Comparison of ENCODE assay signal across 29 cellular contexts in the genomic region with DNA sequence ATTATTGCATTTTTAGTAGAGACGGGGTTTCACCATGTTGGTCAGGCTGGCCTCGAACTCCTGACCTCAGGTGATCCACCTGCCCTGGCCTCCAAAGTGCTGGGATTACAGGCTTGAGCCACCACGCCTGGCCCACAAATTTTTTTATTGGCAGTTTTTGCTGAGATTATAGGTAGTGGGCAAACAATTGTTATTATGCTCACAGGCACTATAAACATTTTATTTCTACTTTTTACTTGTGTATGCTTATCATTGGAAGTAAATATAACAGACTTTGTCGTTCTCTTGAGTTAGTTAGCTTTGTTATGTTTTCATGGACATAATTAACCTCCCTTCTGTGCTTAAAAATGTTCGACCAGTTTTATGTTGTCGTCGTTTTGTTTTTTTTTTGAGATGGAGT.
"Had no signal": no experiment of that assay in that cellular context is flagged by ENCODE, and none has a peak within 500 bp of the region (broad histone marks: within the 10 kb centered on the region; RNA-seq: fewer than 3 reads in every experiment).

No MANE protein-coding gene starts in this region.

- H3K9me3 Mint-ChIP-seq: activated CD4-positive, alpha-beta T cell treated with anti-CD3 and anti-CD28 coated beads, Interleukin-2, amount 10 ng/mL, durations not matched to agents 24 days and 14 days; activated CD8-positive, alpha-beta T cell treated with anti-CD3 and anti-CD28 coated beads for 36 hours; activated naive CD4-positive, alpha-beta T cell treated with anti-CD3 and anti-CD28 coated beads, Interleukin-2, amount 50 U/mL, for 72 hours; activated T-cell treated with anti-CD3 and anti-CD28 coated beads, Interleukin-2, amount 50 U/mL, for 72 hours; activated T-helper 17 cell treated with anti-CD3 and anti-CD28 coated beads, Interleukin-2, amount 50 U/mL, for 72 hours had no signal

- H3K4me3 ChIP-seq: adrenal gland, body of pancreas, breast epithelium, SJCRH30, SK-N-MC had no signal

- H3K4me3 Mint-ChIP-seq: activated CD4-positive, alpha-beta T cell treated with anti-CD3 and anti-CD28 coated beads, Interleukin-2, amount 10 ng/mL, durations not matched to agents 24 days and 14 days; activated CD8-positive, alpha-beta T cell treated with anti-CD3 and anti-CD28 coated beads for 36 hours; activated T-cell treated with anti-CD3 and anti-CD28 coated beads, Interleukin-2, amount 50 U/mL, for 72 hours; activated T-helper 17 cell treated with anti-CD3 and anti-CD28 coated beads, Interleukin-2, amount 50 U/mL, for 72 hours had no signal

- H3K27ac Mint-ChIP-seq: activated CD4-positive, alpha-beta T cell treated with anti-CD3 and anti-CD28 coated beads, Interleukin-2, amount 10 ng/mL, durations not matched to agents 24 days and 14 days; activated CD8-positive, alpha-beta T cell treated with anti-CD3 and anti-CD28 coated beads for 36 hours; activated naive CD4-positive, alpha-beta T cell treated with anti-CD3 and anti-CD28 coated beads, Interleukin-2, amount 50 U/mL, for 72 hours; activated T-cell treated with anti-CD3 and anti-CD28 coated beads, Interleukin-2, amount 50 U/mL, for 72 hours; activated T-helper 17 cell treated with anti-CD3 and anti-CD28 coated beads, Interleukin-2, amount 50 U/mL, for 72 hours had no signal

- H3K27me3 ChIP-seq: adrenal gland, body of pancreas, breast epithelium, SJCRH30 had no signal

- H3K9me3 ChIP-seq: adrenal gland, body of pancreas, breast epithelium, SJCRH30 had no signal

- H3K27me3 Mint-ChIP-seq: activated CD4-positive, alpha-beta T cell treated with anti-CD3 and anti-CD28 coated beads, Interleukin-2, amount 10 ng/mL, durations not matched to agents 24 days and 14 days; activated CD8-positive, alpha-beta T cell treated with anti-CD3 and anti-CD28 coated beads for 36 hours; activated T-helper 17 cell treated with anti-CD3 and anti-CD28 coated beads, Interleukin-2, amount 50 U/mL, for 72 hours had no signal

- DNase-seq: activated CD4-positive, alpha-beta T cell treated with anti-CD3 and anti-CD28 coated beads, Interleukin-2, amount 10 ng/mL, durations not matched to agents 24 days and 14 days; activated CD4-positive, alpha-beta T cell treated with anti-CD3 and anti-CD28 coated beads, Interleukin-2, amount 50 U/mL, for 4 hours; activated CD8-positive, alpha-beta T cell treated with anti-CD3 and anti-CD28 coated beads for 36 hours; activated effector memory CD4-positive, alpha-beta T cell treated with anti-CD3 and anti-CD28 coated beads, Interleukin-2, amount 50 U/mL, for 16 hours; activated naive CD4-positive, alpha-beta T cell; activated T-cell treated with anti-CD3 and anti-CD28 coated beads, Interleukin-2, amount 50 U/mL, for 1 hour; activated T-cell treated with anti-CD3 and anti-CD28 coated beads, Interleukin-2, amount 50 U/mL, for 72 hours; body of pancreas; KBM-7; MM.1S; NCI-H1092 treated with DMSO at 0.1 percent for 48 hours; NCI-H146; NCI-H187; NCI-H2029 treated with DMSO at 0.1 percent for 48 hours; NCI-H2107; NCI-H2171; NCI-H510A; NCI-H526; NCI-H748 treated with DMSO at 0.1 percent for 48 hours; NK-92 treated with Interleukin-12 subunit alpha and Interleukin-12 subunit beta, amount 100 ng/mL, for 24 hours; OCI-M1; SHP77; SJCRH30; T1000 had no signal

- H3K27ac ChIP-seq: breast epithelium, SJCRH30, SK-N-MC had no signal

- H3K36me3 ChIP-seq: adrenal gland, breast epithelium had no signal

- H3K4me1 ChIP-seq: breast epithelium had no signal

- ATAC-seq: activated CD8-positive, alpha-beta T cell treated with anti-CD3 and anti-CD28 coated beads for 36 hours; activated naive CD4-positive, alpha-beta T cell treated with anti-CD3 and anti-CD28 coated beads, Interleukin-2, amount 50 U/mL, for 72 hours; activated T-cell treated with anti-CD3 and anti-CD28 coated beads, Interleukin-2, amount 50 U/mL, for 72 hours; activated T-helper 17 cell treated with anti-CD3 and anti-CD28 coated beads, Interleukin-2, amount 50 U/mL, for 72 hours; body of pancreas had no signal
